ENCODE assay signal across 14 cellular contexts in the genomic region with DNA sequence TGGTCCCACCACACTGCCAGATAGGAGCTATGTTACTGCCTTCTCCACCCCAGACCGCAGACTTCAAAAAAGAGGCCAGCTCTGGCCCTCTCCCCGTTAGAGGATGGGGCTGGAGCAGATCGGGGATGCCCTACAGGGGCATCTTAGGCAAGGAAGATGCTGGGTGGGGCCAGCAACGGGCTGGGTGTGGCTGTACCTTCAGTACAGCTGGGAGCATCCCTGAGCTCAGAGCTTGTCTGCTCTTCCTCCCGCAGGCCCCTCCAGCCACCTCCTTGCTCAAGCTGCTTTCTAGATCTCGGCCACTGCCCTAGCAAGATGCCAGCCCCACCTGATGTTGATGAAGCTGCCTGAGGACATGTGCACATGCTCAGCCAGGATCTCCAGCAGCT. TPM values are rescaled to one million over a fixed set of nuclear protein-coding genes. Genes with fewer than 3 reads are reported as not detected.
DNase-seq lines count a peak whose midpoint lies in the region; ATAC-seq and TF ChIP-seq lines count a peak whose summit lies in the region.
"Had no signal": no experiment of that assay in that cellular context is flagged by ENCODE, and none has a peak within 500 bp of the region (broad histone marks: within the 10 kb centered on the region; RNA-seq: fewer than 3 reads in every experiment).

No MANE protein-coding gene starts in this region.

- no peak overlapping the region for H3K56ac ChIP-seq in mesendoderm (ENCODE audit: low read length)

- H2BK120ac ChIP-seq in mesendoderm (ENCODE audit: low read depth, low read length) = no peak overlapping the region

- H2BK15ac ChIP-seq in mesendoderm (replicated peaks; ENCODE audit: low read depth) = no peak overlapping the region

- H3K9me3 ChIP-seq in BLaER1 (no peaks in the 10 kb centered on the region), OCI-LY3 (ENCODE audit: insufficient read depth, low read length) (no peaks in the 10 kb centered on the region)
- H3K9me3 ChIP-seq in BLaER1 treated with 17β-estradiol and CSF1 and Interleukin-3, amounts not matched to agents 10 nM and 100 nM (replicated peaks in 1 of 11) = no peaks in the 10 kb centered on the region
- H3K9me3 ChIP-seq: Peyer's patch, SK-N-SH had no signal

- H3K36me3 ChIP-seq in BLaER1 = no peaks in the 10 kb centered on the region
- H3K36me3 ChIP-seq in BLaER1 treated with 17β-estradiol and CSF1 and Interleukin-3, amounts not matched to agents 10 nM and 100 nM = no peaks in the 10 kb centered on the region
- no peaks in the 10 kb centered on the region for H3K36me3 ChIP-seq in OCI-LY3 (replicated peaks; ENCODE audit: low read depth, low read length)
- H3K36me3 ChIP-seq in mesendoderm (ENCODE audit: control insufficient read depth, insufficient read depth, low read length) = no peaks in the 10 kb centered on the region
- H3K36me3 ChIP-seq: Peyer's patch had no signal

- H3K27ac ChIP-seq in BLaER1 (no peak overlapping the region), OCI-LY3 (ENCODE audit: low read length) (no peak overlapping the region), mesendoderm (ENCODE audit: low read depth, low read length) (no peak overlapping the region)
- H3K27ac ChIP-seq in BLaER1 treated with 17β-estradiol and CSF1 and Interleukin-3, amounts not matched to agents 10 nM and 100 nM = no peak overlapping the region
- H3K27ac ChIP-seq: HL-60, Peyer's patch had no signal

- no peak overlapping the region for H3K23ac ChIP-seq in mesendoderm (ENCODE audit: low read length)

- H3K4me1 ChIP-seq in BLaER1 (peaks cover 11% of the 10 kb centered on the region), OCI-LY3 (ENCODE audit: low read length) (peaks cover 10% of the 10 kb centered on the region), mesendoderm (ENCODE audit: control insufficient read depth, low read depth, low read length) (no peaks in the 10 kb centered on the region)
- peaks cover 1 to 14% (median 9%) of the 10 kb centered on the region in 10 experiments; a peak in 17 of 20 replicates for H3K4me1 ChIP-seq in BLaER1 treated with 17β-estradiol and CSF1 and Interleukin-3, amounts not matched to agents 10 nM and 100 nM

- no peak overlapping the region for H2BK5ac ChIP-seq in mesendoderm (ENCODE audit: low read length)

- H4K20me1 ChIP-seq in BLaER1 (no peaks in the 10 kb centered on the region; the same call in 1 of the 2 replicates), OCI-LY3 (ENCODE audit: insufficient read depth, low read length) (no peaks in the 10 kb centered on the region)
- peaks cover 0 to 34% (median 0%) of the 10 kb centered on the region in 11 experiments; a peak in 10 of 22 replicates for H4K20me1 ChIP-seq in BLaER1 treated with 17β-estradiol and CSF1 and Interleukin-3, amounts not matched to agents 10 nM and 100 nM

- H4K8ac ChIP-seq in mesendoderm (ENCODE audit: low read depth, low read length) = no peak overlapping the region

- ATAC-seq in HG03139 (IDR thresholded peaks at IDR 0.05; ENCODE audit: unreplicated experiment) = no peak
- no peak for ATAC-seq in HG02678 (IDR thresholded peaks at IDR 0.05; ENCODE audit: unreplicated experiment)

- peak overlapping the region; percentile 6; the same call in 1 of the 2 replicates for H3K9ac ChIP-seq in BLaER1
- peak overlapping the region in 1 of 11 experiments; percentile 11; a peak in 2 of 22 replicates for H3K9ac ChIP-seq in BLaER1 treated with 17β-estradiol and CSF1 and Interleukin-3, amounts not matched to agents 10 nM and 100 nM
- H3K9ac ChIP-seq in OCI-LY3 (ENCODE audit: low read length) = no peak overlapping the region
- no peak overlapping the region for H3K9ac ChIP-seq in mesendoderm (ENCODE audit: low read length)
- H3K9ac ChIP-seq: SK-N-SH had no signal

- H3K27me3 ChIP-seq in BLaER1 (peaks cover 56% of the 10 kb centered on the region), OCI-LY3 (ENCODE audit: low read depth, low read length) (peaks cover 56% of the 10 kb centered on the region), mesendoderm (ENCODE audit: insufficient read depth, low read length, poor library complexity) (no peaks in the 10 kb centered on the region)
- H3K27me3 ChIP-seq in BLaER1 treated with 17β-estradiol and CSF1 and Interleukin-3, amounts not matched to agents 10 nM and 100 nM = peaks cover 51 to 57% (median 56%) of the 10 kb centered on the region in 11 experiments
- H3K27me3 ChIP-seq: Peyer's patch had no signal

- H4K5ac ChIP-seq in mesendoderm (ENCODE audit: low read length) = no peak overlapping the region

- H3K4ac ChIP-seq in mesendoderm (ENCODE audit: low read depth, low read length) = no peak overlapping the region

- no peak overlapping the region for H3K18ac ChIP-seq in mesendoderm (ENCODE audit: low read length)

- H3K4me3 ChIP-seq in BLaER1 (no peak overlapping the region), OCI-LY3 (ENCODE audit: low read length) (peak overlapping the region; percentile 60; the same call in 1 of the 2 replicates), mesendoderm (ENCODE audit: low read length) (no peak overlapping the region)
- H3K4me3 ChIP-seq in BLaER1 treated with 17β-estradiol and CSF1 and Interleukin-3, amounts not matched to agents 10 nM and 100 nM = no peak overlapping the region
- H3K4me3 ChIP-seq: Peyer's patch had no signal

- H3K79me2 ChIP-seq in OCI-LY3 (ENCODE audit: low read length) (no peaks in the 10 kb centered on the region), mesendoderm (ENCODE audit: control insufficient read depth, insufficient read depth, low read length) (no peaks in the 10 kb centered on the region)

- no peak overlapping the region for H2AK5ac ChIP-seq in mesendoderm (ENCODE audit: low read length)

- no CpG with 5 or more reads among the region's 6 CpGs for WGBS in mesendoderm (ENCODE audit: extremely low coverage, insufficient coverage, low lambda C conversion rate)

- no peaks in the 10 kb centered on the region for H3K79me1 ChIP-seq in mesendoderm (ENCODE audit: low read length)

- DNase-seq in mesenteric fat pad (ENCODE audit: low spot score) (peak; percentile 72), mesendoderm (no peak)

- no peak overlapping the region for H2AFZ ChIP-seq in OCI-LY3 (ENCODE audit: low read depth, low read length)

- peak overlapping the region; percentile 56 for H3K4me2 ChIP-seq in BLaER1
- peak overlapping the region in 7 of 11 experiments; percentile 35 to 64 (median 56); a peak in 11 of 22 replicates for H3K4me2 ChIP-seq in BLaER1 treated with 17β-estradiol and CSF1 and Interleukin-3, amounts not matched to agents 10 nM and 100 nM
- H3K4me2 ChIP-seq in OCI-LY3 (ENCODE audit: low read length) = peak overlapping the region; percentile 60; the same call in 1 of the 2 replicates
- no peak overlapping the region for H3K4me2 ChIP-seq in mesendoderm (ENCODE audit: low read length)
- H3K4me2 ChIP-seq: SK-N-SH had no signal

- TF ChIP-seq CTCF in OCI-LY3 (IDR thresholded peaks at IDR 0.05; ENCODE audit: low read depth, low read length) = no peak

RNA-seq across cellular contexts. Expression of a gene that starts 9.8 kb away (rescaled TPM):
- total RNA-seq in mesenteric fat pad = not detected
- 1.7 TPM for polyA plus RNA-seq in mesendoderm (2013, experiment 1 of 2)
- polyA plus RNA-seq in mesendoderm (2013, experiment 2 of 2) = 1.9 TPM
- total RNA-seq: MCF 10A, Right ventricle myocardium superior had no signal

RNA-seq across cellular contexts. Expression of a gene that starts 20.2 kb away (rescaled TPM):
- total RNA-seq in mesenteric fat pad = 67.5 TPM
- polyA plus RNA-seq in mesendoderm (2013, experiment 1 of 2) = 26.1 TPM
- 26.0 TPM for polyA plus RNA-seq in mesendoderm (2013, experiment 2 of 2)

RNA-seq across cellular contexts. Expression of a gene that starts 33.2 kb away (rescaled TPM):
- not detected for total RNA-seq in mesenteric fat pad
- polyA plus RNA-seq in mesendoderm (2013, experiment 1 of 2) = not detected
- polyA plus RNA-seq in mesendoderm (2013, experiment 2 of 2) = not detected
- total RNA-seq: MCF 10A, Peyer's patch, Right ventricle myocardium superior had no signal
- polyA plus RNA-seq: AG04450, BJ, SK-N-SH had no signal

RNA-seq across cellular contexts. Expression of a gene that starts 45.6 kb away (rescaled TPM):
- 21.7 TPM for total RNA-seq in mesenteric fat pad
- 126 TPM for polyA plus RNA-seq in mesendoderm (2013, experiment 1 of 2)
- 132 TPM for polyA plus RNA-seq in mesendoderm (2013, experiment 2 of 2)

RNA-seq across cellular contexts. Expression of a gene that starts 46.3 kb away (rescaled TPM):
- not detected for total RNA-seq in mesenteric fat pad
- 0.06 TPM for polyA plus RNA-seq in mesendoderm (2013, experiment 1 of 2)
- polyA plus RNA-seq in mesendoderm (2013, experiment 2 of 2) = 0.03 TPM
- total RNA-seq: MCF 10A, Peyer's patch, Right ventricle myocardium superior had no signal
- polyA plus RNA-seq: AG04450, BJ had no signal
